In genomic region chr3:11136116-11136515, GRCh38 we compare ENCODE assay signal across 15 cellular contexts. TPM values are rescaled to one million over a fixed set of nuclear protein-coding genes. Genes with fewer than 3 reads are reported as not detected.
DNase-seq lines count a peak whose midpoint lies in the region; ATAC-seq and TF ChIP-seq lines count a peak whose summit lies in the region.
"Had no signal": no experiment of that assay in that cellular context is flagged by ENCODE, and none has a peak within 500 bp of the region (broad histone marks: within the 10 kb centered on the region; RNA-seq: fewer than 3 reads in every experiment).

No MANE protein-coding gene starts in this region.

- no peak for TF ChIP-seq POLR2A in vagina (IDR thresholded peaks at IDR 0.05)

- no peaks in the 10 kb centered on the region for H3K9me3 Mint-ChIP-seq in activated CD8-positive, alpha-beta memory T cell treated with anti-CD3 and anti-CD28 coated beads, Interleukin-2, amount 10 ng/mL, durations not matched to agents 7 days and 5 days (ENCODE audit: low read depth)
- H3K9me3 Mint-ChIP-seq: natural killer cell had no signal

- CTCF ChIA-PET in activated CD8-positive, alpha-beta memory T cell treated with anti-CD3 and anti-CD28 coated beads, Interleukin-2, amount 10 ng/mL, durations not matched to agents 7 days and 5 days (lab: Charles Lee), result no interaction called here

- H3K4me1 Mint-ChIP-seq in activated CD8-positive, alpha-beta memory T cell treated with anti-CD3 and anti-CD28 coated beads, Interleukin-2, amount 10 ng/mL, durations not matched to agents 7 days and 5 days, result peaks cover 17% of the 10 kb centered on the region

- H3K36me3 ChIP-seq in mesodermal cell (ENCODE audit: control insufficient read depth, insufficient read depth, low read length) (no peaks in the 10 kb centered on the region), vagina (no peaks in the 10 kb centered on the region), heart right ventricle (no peaks in the 10 kb centered on the region)
- H3K36me3 ChIP-seq in effector memory CD4-positive, alpha-beta T cell (ENCODE audit: control insufficient read depth, insufficient read depth, low read length), result no peaks in the 10 kb centered on the region
- H3K36me3 ChIP-seq: stomach had no signal

- peaks cover 15% of the 10 kb centered on the region for H3K27me3 Mint-ChIP-seq in activated CD8-positive, alpha-beta memory T cell treated with anti-CD3 and anti-CD28 coated beads, Interleukin-2, amount 10 ng/mL, durations not matched to agents 7 days and 5 days

- no peak for ATAC-seq in activated CD8-positive, alpha-beta memory T cell treated with anti-CD3 and anti-CD28 coated beads, Interleukin-2, amount 10 ng/mL, durations not matched to agents 7 days and 5 days
- ATAC-seq in heart right ventricle, result no peak
- ATAC-seq: activated CD4-positive, CD25-positive, alpha-beta regulatory T cell treated with anti-CD3 and anti-CD28 coated beads, Interleukin-2, amount 50 U/mL, for 24 hours; natural killer cell had no signal

- intact Hi-C loops in vagina (cut with DNase I) (no loop called here), heart right ventricle (cut with DNase I) (no loop called here)

- peaks cover 1% of the 10 kb centered on the region for H3K36me3 Mint-ChIP-seq in activated CD8-positive, alpha-beta memory T cell treated with anti-CD3 and anti-CD28 coated beads, Interleukin-2, amount 10 ng/mL, durations not matched to agents 7 days and 5 days
- H3K36me3 Mint-ChIP-seq: natural killer cell had no signal

- TF ChIP-seq CTCF in choroid plexus epithelial cell (conservative IDR thresholded peaks at IDR 0.05; ENCODE audit: low read depth, low read length), result no peak
- no peak for TF ChIP-seq CTCF in vagina (IDR thresholded peaks at IDR 0.05)
- no peak for TF ChIP-seq CTCF in heart right ventricle (IDR thresholded peaks at IDR 0.05)

- H3K27me3 ChIP-seq in vagina, result no peaks in the 10 kb centered on the region
- H3K27me3 ChIP-seq in effector memory CD4-positive, alpha-beta T cell (replicated peaks; ENCODE audit: control insufficient read depth, insufficient read depth, low read length, poor library complexity, severe bottlenecking), result no peaks in the 10 kb centered on the region
- no peaks in the 10 kb centered on the region for H3K27me3 ChIP-seq in heart right ventricle
- H3K27me3 ChIP-seq: stomach had no signal

- H3K4me1 ChIP-seq in mesodermal cell (ENCODE audit: control insufficient read depth, insufficient read depth, low read length, poor library complexity, severe bottlenecking) (peaks cover 7% of the 10 kb centered on the region), vagina (peaks cover 26% of the 10 kb centered on the region), heart right ventricle (peaks cover 0 to 19% (median 0%) of the 10 kb centered on the region in 9 donors)
- H3K4me1 ChIP-seq in effector memory CD4-positive, alpha-beta T cell (ENCODE audit: control insufficient read depth, insufficient read depth, low read length, poor library complexity, severe bottlenecking), result peaks cover 4% of the 10 kb centered on the region

- H3K4me3 ChIP-seq in choroid plexus epithelial cell (ENCODE audit: low read depth, low read length), result no peak overlapping the region
- no peak overlapping the region for H3K4me3 ChIP-seq in mesodermal cell (ENCODE audit: extremely low read depth, insufficient read depth, low read length, poor library complexity, severe bottlenecking)
- H3K4me3 ChIP-seq in vagina, result no peak overlapping the region
- no peak overlapping the region for H3K4me3 ChIP-seq in effector memory CD4-positive, alpha-beta T cell (ENCODE audit: insufficient read depth, low read depth, low read length, poor library complexity, severe bottlenecking)
- H3K4me3 ChIP-seq in heart right ventricle, result no peak overlapping the region
- H3K4me3 ChIP-seq: stomach had no signal

- no peak overlapping the region for H3K27ac Mint-ChIP-seq in activated CD8-positive, alpha-beta memory T cell treated with anti-CD3 and anti-CD28 coated beads, Interleukin-2, amount 10 ng/mL, durations not matched to agents 7 days and 5 days
- H3K27ac Mint-ChIP-seq: natural killer cell had no signal

- WGBS in mesodermal cell (ENCODE audit: insufficient coverage in 2 of 2), 2 experiments, result 86 to 100% methylated on average over 2 to 3 of the region's 3 CpGs
- 69 to 71% methylated on average over 3 of the region's 3 CpGs for WGBS in heart right ventricle, 2 donors

- H3K9me3 ChIP-seq in mesodermal cell (ENCODE audit: control insufficient read depth, low read length), result no peaks in the 10 kb centered on the region
- H3K9me3 ChIP-seq in vagina, result no peaks in the 10 kb centered on the region
- no peaks in the 10 kb centered on the region for H3K9me3 ChIP-seq in effector memory CD4-positive, alpha-beta T cell (ENCODE audit: control insufficient read depth, low read length)
- H3K9me3 ChIP-seq in heart right ventricle, result no peaks in the 10 kb centered on the region
- H3K9me3 ChIP-seq: stomach had no signal

- DNase-seq in activated CD8-positive, alpha-beta memory T cell treated with anti-CD3 and anti-CD28 coated beads, Interleukin-2, amount 50 U/mL, for 48 hours, result peak; percentile 20
- no peak for DNase-seq in activated CD8-positive, alpha-beta memory T cell treated with anti-CD3 and anti-CD28 coated beads, Interleukin-2, amount 10 ng/mL, durations not matched to agents 7 days and 5 days
- peak; percentile 40 for DNase-seq in choroid plexus epithelial cell (ENCODE audit: low read depth)
- DNase-seq in vagina (ENCODE audit: extremely low spot score in 2 of 2), result no peak
- DNase-seq in NCI-H524 treated with DMSO at 0.1 percent for 48 hours (lab: John Stamatoyannopoulos, UW), result no peak
- DNase-seq in effector memory CD4-positive, alpha-beta T cell, result no peak
- no peak for DNase-seq in heart right ventricle
- DNase-seq: COR-L47, head of caudate nucleus, natural killer cell, NCI-H1092 treated with DMSO at 0.1 percent for 48 hours, stomach had no signal

- peak overlapping the region; percentile 89 for H3K27ac ChIP-seq in mesodermal cell (ENCODE audit: low read depth, low read length, severe bottlenecking)
- peak overlapping the region; percentile 89 for H3K27ac ChIP-seq in vagina
- no peak overlapping the region for H3K27ac ChIP-seq in effector memory CD4-positive, alpha-beta T cell (ENCODE audit: insufficient read depth, low read length, poor library complexity, severe bottlenecking)
- H3K27ac ChIP-seq in heart right ventricle, result peak overlapping the region in 3 of 10 donors; percentile 46 to 63 (median 47)

- H3K4me3 Mint-ChIP-seq in activated CD8-positive, alpha-beta memory T cell treated with anti-CD3 and anti-CD28 coated beads, Interleukin-2, amount 10 ng/mL, durations not matched to agents 7 days and 5 days, result no peak overlapping the region
- H3K4me3 Mint-ChIP-seq: natural killer cell had no signal

RNA-seq across cellular contexts. Expression of gene HRH1, which starts 18.2 kb away (rescaled TPM):
- total RNA-seq in activated CD8-positive, alpha-beta memory T cell treated with anti-CD3 and anti-CD28 coated beads, Interleukin-2, amount 10 ng/mL, durations not matched to agents 7 days and 5 days, result under 1 TPM; 0.15 to 0.16 TPM
- 0.74 TPM for polyA plus RNA-seq in mesodermal cell (2013, experiment 1 of 2)
- polyA plus RNA-seq in mesodermal cell (2013, experiment 2 of 2), result 0.66 TPM
- 9.3 TPM for total RNA-seq in vagina
- 1 to 10 TPM in 8 of 10 donors, under 1 TPM in 2; 0.57 to 3.1 (median 1.5) TPM for total RNA-seq in heart right ventricle
- polyA plus RNA-seq in heart right ventricle, result under 1 TPM; 0.74 to 0.80 TPM
- total RNA-seq: natural killer cell, OCI-LY7 had no signal

Comparison
In these comparisons a context has a peak if more than half of its experiments do, and no peak if none do; other contexts are left out.
1. DNase-seq: peak in activated CD8-positive, alpha-beta memory T cell treated with anti-CD3 and anti-CD28 coated beads, Interleukin-2, amount 50 U/mL, for 48 hours (single experiment) and choroid plexus epithelial cell (single experiment); none in activated CD8-positive, alpha-beta memory T cell treated with anti-CD3 and anti-CD28 coated beads, Interleukin-2, amount 10 ng/mL, durations not matched to agents 7 days and 5 days (single experiment), vagina (0 of 2), NCI-H524 treated with DMSO at 0.1 percent for 48 hours (single experiment), effector memory CD4-positive, alpha-beta T cell (0 of 3) and heart right ventricle (0 of 2).